Comparison of ENCODE assay signal across 1 cellular context in genomic region chr18:31506024-31506742, GRCh38.
TF ChIP-seq lines count a peak whose summit lies in the region.

No MANE protein-coding gene starts in this region.

TF ChIP-seq in liver, 16 proteins besides CTCF, POLR2A, EP300 and RAD21 (continued from another document):
- TF ChIP-seq REST (IDR thresholded peaks at IDR 0.05) = no peak
- TF ChIP-seq HNF4A (conservative IDR thresholded peaks at IDR 0.05) = peak; percentile 19 to 53
- peak in 1 of 2 donors; percentile 6 for TF ChIP-seq RXRA (IDR thresholded peaks at IDR 0.05)
